ENCODE assay signal across 20 cellular contexts in the genomic region with DNA sequence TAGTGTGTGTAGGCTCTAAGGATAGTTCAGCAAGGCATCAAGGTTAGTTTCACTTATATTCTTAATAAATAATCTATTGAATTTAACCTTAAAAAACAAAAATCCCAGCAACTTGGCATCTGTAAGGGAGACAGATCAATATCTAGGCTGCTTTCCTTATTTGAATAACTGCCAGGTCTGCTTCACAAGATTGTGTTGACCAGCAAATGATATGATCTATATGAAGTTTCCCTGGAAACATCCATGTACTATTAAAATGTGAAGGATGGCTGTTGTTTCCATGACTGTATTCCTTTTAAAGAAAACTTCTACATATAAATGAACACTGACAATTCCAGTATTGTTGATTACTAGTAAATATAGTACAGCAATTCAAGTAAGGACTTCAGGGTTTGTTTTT.
DNase-seq lines count a peak whose midpoint lies in the region; ATAC-seq and TF ChIP-seq lines count a peak whose summit lies in the region.
"Had no signal": no experiment of that assay in that cellular context is flagged by ENCODE, and none has a peak within 500 bp of the region (broad histone marks: within the 10 kb centered on the region; RNA-seq: fewer than 3 reads in every experiment).

No MANE protein-coding gene starts in this region.

- no peaks in the 10 kb centered on the region for H3F3A ChIP-seq in GM23338 (replicated peaks; ENCODE audit: low read depth)

- H3K36me3 ChIP-seq in vagina (no peaks in the 10 kb centered on the region), GM23338 (ENCODE audit: insufficient read depth) (no peaks in the 10 kb centered on the region)
- H3K36me3 ChIP-seq: lower lobe of right lung had no signal

- peaks cover 100% of the 10 kb centered on the region for H3K79me2 ChIP-seq in GM23338 (replicated peaks; ENCODE audit: insufficient read depth)

- ATAC-seq in activated T-helper 17 cell treated with anti-CD3 and anti-CD28 coated beads, Interleukin-2, amount 50 U/mL, for 72 hours (replicated peaks) = no peak
- no peak for ATAC-seq in naive thymus-derived CD8-positive, alpha-beta T cell
- ATAC-seq in GM19023 (IDR thresholded peaks at IDR 0.05; ENCODE audit: unreplicated experiment) (no peak), GM23338 (no peak)
- ATAC-seq: lower lobe of right lung, natural killer cell had no signal

- H3K36me3 Mint-ChIP-seq in T-helper 1 cell treated with Interleukin-12 subunit alpha and Interleukin-12 subunit beta and Interleukin-4 antibody, amounts not matched to agents 30 μg/mL and 1 μg/mL, for 36 hours (ENCODE audit: low read depth) = peaks cover 36% of the 10 kb centered on the region
- peaks cover 97% of the 10 kb centered on the region for H3K36me3 Mint-ChIP-seq in Calu3 (ENCODE audit: insufficient read depth, unreplicated experiment)
- peaks cover 8% of the 10 kb centered on the region for H3K36me3 Mint-ChIP-seq in activated T-helper 17 cell treated with anti-CD3 and anti-CD28 coated beads, Interleukin-2, amount 50 U/mL, for 72 hours (ENCODE audit: low read depth)
- H3K36me3 Mint-ChIP-seq in naive thymus-derived CD8-positive, alpha-beta T cell = peaks cover 0 to 21% (median 10%) of the 10 kb centered on the region in 3 donors
- 0 out of 3 replicates have a peak, but pooled peaks cover 3% of the 10 kb centered on the region for H3K36me3 Mint-ChIP-seq in GM23338 (ENCODE audit: low read depth)
- H3K36me3 Mint-ChIP-seq: natural killer cell had no signal

- intact Hi-C loops in Calu3 (cut with micrococcal nuclease; ENCODE audit: unreplicated experiment) (loop anchor here (5.0 kb wide), 1 partner anchor 33 kb away; no protein-coding TSS in a partner anchor), vagina (cut with DNase I) (no loop called here)

- H3K4me3 Mint-ChIP-seq in T-helper 1 cell treated with Interleukin-12 subunit alpha and Interleukin-12 subunit beta and Interleukin-4 antibody, amounts not matched to agents 30 μg/mL and 1 μg/mL, for 36 hours = peak overlapping the region; percentile 38
- H3K4me3 Mint-ChIP-seq in Calu3 (ENCODE audit: low read depth, unreplicated experiment) (peak overlapping the region; percentile 84), GM23338 (no peak overlapping the region)
- H3K4me3 Mint-ChIP-seq in activated T-helper 17 cell treated with anti-CD3 and anti-CD28 coated beads, Interleukin-2, amount 50 U/mL, for 72 hours = peak overlapping the region; percentile 43
- H3K4me3 Mint-ChIP-seq in naive thymus-derived CD8-positive, alpha-beta T cell = peak overlapping the region in 9 of 10 donors; percentile 11 to 96 (median 53)
- H3K4me3 Mint-ChIP-seq: immature natural killer cell, natural killer cell had no signal

- POLR2A ChIA-PET in naive thymus-derived CD8-positive, alpha-beta T cell (lab: Charles Lee) = interaction anchor here (0.7 to 18.3 kb wide), 6 partner anchors 5 to 50 kb away, joined by 3 to 331 read pairs (median 4); no protein-coding TSS in a partner anchor

- no peaks in the 10 kb centered on the region for H3K9me3 ChIP-seq in vagina
- H3K9me3 ChIP-seq: lower lobe of right lung, spleen had no signal

- H2AFZ ChIP-seq in GM23338 = no peak overlapping the region

- CTCF ChIA-PET in Calu3 (lab: Charles Lee) = interaction anchor here (1.1 to 1.9 kb wide), 3 partner anchors 9 to 14 kb away, joined by 3 to 5 read pairs (median 4); no protein-coding TSS in a partner anchor

- peaks cover 56% of the 10 kb centered on the region for H4K20me1 ChIP-seq in GM23338 (replicated peaks; ENCODE audit: insufficient read depth)

- H3K4me1 Mint-ChIP-seq in T-helper 1 cell treated with Interleukin-12 subunit alpha and Interleukin-12 subunit beta and Interleukin-4 antibody, amounts not matched to agents 30 μg/mL and 1 μg/mL, for 36 hours (ENCODE audit: low read depth) = peaks cover 70% of the 10 kb centered on the region
- H3K4me1 Mint-ChIP-seq in Calu3 (ENCODE audit: low read depth, unreplicated experiment) (peaks cover 48% of the 10 kb centered on the region), GM23338 (peaks cover 69% of the 10 kb centered on the region)
- H3K4me1 Mint-ChIP-seq in activated T-helper 17 cell treated with anti-CD3 and anti-CD28 coated beads, Interleukin-2, amount 50 U/mL, for 72 hours = peaks cover 54% of the 10 kb centered on the region
- peaks cover 48 to 94% (median 85%) of the 10 kb centered on the region in 4 donors for H3K4me1 Mint-ChIP-seq in naive thymus-derived CD8-positive, alpha-beta T cell

- H3K27me3 ChIP-seq in vagina (no peaks in the 10 kb centered on the region), GM23338 (ENCODE audit: insufficient read depth) (no peaks in the 10 kb centered on the region)
- H3K27me3 ChIP-seq: spleen had no signal

- DNase-seq in T-helper 1 cell = no peak
- DNase-seq in Calu3 = no peak
- no peak for DNase-seq in naive thymus-derived CD8-positive, alpha-beta T cell
- DNase-seq in vagina (ENCODE audit: extremely low spot score in 2 of 2) = no peak
- DNase-seq in GM23338 (ENCODE audit: low spot score) = no peak
- DNase-seq: activated CD4-positive, alpha-beta T cell treated with anti-CD3 and anti-CD28 coated beads, Interleukin-2, amount 50 U/mL, for 48 hours; activated T-cell treated with anti-CD3 and anti-CD28 coated beads, Interleukin-2, amount 50 U/mL, for 48 hours; anterior cingulate cortex; C1 segment of cervical spinal cord; cerebellar nuclear complex; effector memory CD4-positive, alpha-beta T cell; immature natural killer cell; lower lobe of right lung; natural killer cell; NCI-H1694; NCI-H2227 treated with DMSO at 0.1 percent for 48 hours; spleen had no signal

- no peaks in the 10 kb centered on the region for H3K9me2 ChIP-seq in GM23338 (ENCODE audit: insufficient read depth)

- no peaks in the 10 kb centered on the region for H3K9me3 Mint-ChIP-seq in T-helper 1 cell treated with Interleukin-12 subunit alpha and Interleukin-12 subunit beta and Interleukin-4 antibody, amounts not matched to agents 30 μg/mL and 1 μg/mL, for 36 hours
- H3K9me3 Mint-ChIP-seq in Calu3 (ENCODE audit: low read depth, unreplicated experiment) (no peaks in the 10 kb centered on the region), GM23338 (no peaks in the 10 kb centered on the region; the same call in 2 of the 3 replicates)
- H3K9me3 Mint-ChIP-seq in activated T-helper 17 cell treated with anti-CD3 and anti-CD28 coated beads, Interleukin-2, amount 50 U/mL, for 72 hours = no peaks in the 10 kb centered on the region
- H3K9me3 Mint-ChIP-seq in naive thymus-derived CD8-positive, alpha-beta T cell = no peaks in the 10 kb centered on the region
- H3K9me3 Mint-ChIP-seq: immature natural killer cell, natural killer cell had no signal

- H3K27ac Mint-ChIP-seq in T-helper 1 cell treated with Interleukin-12 subunit alpha and Interleukin-12 subunit beta and Interleukin-4 antibody, amounts not matched to agents 30 μg/mL and 1 μg/mL, for 36 hours = peak overlapping the region; percentile 13
- H3K27ac Mint-ChIP-seq in Calu3 (ENCODE audit: unreplicated experiment) (peak overlapping the region; percentile 93), GM23338 (no peak overlapping the region)
- H3K27ac Mint-ChIP-seq in activated T-helper 17 cell treated with anti-CD3 and anti-CD28 coated beads, Interleukin-2, amount 50 U/mL, for 72 hours = no peak overlapping the region
- H3K27ac Mint-ChIP-seq in naive thymus-derived CD8-positive, alpha-beta T cell = peak overlapping the region; percentile 84 to 98 (median 91)

- H3K4me1 ChIP-seq in vagina = peaks cover 65% of the 10 kb centered on the region
- H3K4me1 ChIP-seq in GM23338 (ENCODE audit: insufficient read depth) = peaks cover 54% of the 10 kb centered on the region

- H3K27me3 Mint-ChIP-seq in T-helper 1 cell treated with Interleukin-12 subunit alpha and Interleukin-12 subunit beta and Interleukin-4 antibody, amounts not matched to agents 30 μg/mL and 1 μg/mL, for 36 hours (ENCODE audit: low read depth) = no peaks in the 10 kb centered on the region
- no peaks in the 10 kb centered on the region for H3K27me3 Mint-ChIP-seq in Calu3 (ENCODE audit: unreplicated experiment)
- H3K27me3 Mint-ChIP-seq in activated T-helper 17 cell treated with anti-CD3 and anti-CD28 coated beads, Interleukin-2, amount 50 U/mL, for 72 hours = no peaks in the 10 kb centered on the region
- H3K27me3 Mint-ChIP-seq in naive thymus-derived CD8-positive, alpha-beta T cell = no peaks in the 10 kb centered on the region
- peaks cover 1% of the 10 kb centered on the region for H3K27me3 Mint-ChIP-seq in GM23338 (ENCODE audit: insufficient read depth, low read depth, poor library complexity)

- H3K27ac ChIP-seq in vagina (no peak overlapping the region), GM23338 (ENCODE audit: low read depth) (no peak overlapping the region; the same call in 1 of the 2 replicates)
- H3K27ac ChIP-seq: lower lobe of right lung had no signal

- no TSS peak for BruUV-seq in Calu3 (replicated peaks; lab: Mats Ljungman, UMichigan)

- no peak for TF ChIP-seq POLR2A in vagina (IDR thresholded peaks at IDR 0.05)

- no peak overlapping the region for H3K4me2 ChIP-seq in GM23338

- no peak for TF ChIP-seq CTCF in Calu3 (IDR thresholded peaks at IDR 0.05; ENCODE audit: unreplicated experiment)
- TF ChIP-seq CTCF in vagina (IDR thresholded peaks at IDR 0.05) = no peak
- no peak for TF ChIP-seq CTCF in GM23338 (conservative IDR thresholded peaks at IDR 0.05; ENCODE audit: low read depth in 2 of 2)

- H3K4me3 ChIP-seq in vagina (no peak overlapping the region), GM23338 (no peak overlapping the region)
- H3K4me3 ChIP-seq: lower lobe of right lung, spleen had no signal

TF ChIP-seq in GM23338, 12 proteins besides CTCF, POLR2A, EP300 and RAD21 (continues in another document):
- no peak for TF ChIP-seq ZNF114 (CRISPR knock-in tag; IDR thresholded peaks at IDR 0.05)
- TF ChIP-seq CREB1 (CRISPR knock-in tag; IDR thresholded peaks at IDR 0.05; ENCODE audit: low read depth) = no peak
- TF ChIP-seq POLR2AphosphoS5 (IDR thresholded peaks at IDR 0.05; ENCODE audit: low read depth) = no peak
- no peak for TF ChIP-seq EZH2phosphoT487 (IDR thresholded peaks at IDR 0.05; ENCODE audit: unreplicated experiment)

Comparison
In these comparisons a context has a peak if more than half of its experiments do, and no peak if none do; other contexts are left out.
1. H3K27ac Mint-ChIP-seq: peak in T-helper 1 cell treated with Interleukin-12 subunit alpha and Interleukin-12 subunit beta and Interleukin-4 antibody, amounts not matched to agents 30 μg/mL and 1 μg/mL, for 36 hours (single experiment), Calu3 (single experiment) and naive thymus-derived CD8-positive, alpha-beta T cell (10 of 10); none in activated T-helper 17 cell treated with anti-CD3 and anti-CD28 coated beads, Interleukin-2, amount 50 U/mL, for 72 hours (single experiment) and GM23338 (single experiment).